ENCODE assay signal across 8 cellular contexts in the genomic region with DNA sequence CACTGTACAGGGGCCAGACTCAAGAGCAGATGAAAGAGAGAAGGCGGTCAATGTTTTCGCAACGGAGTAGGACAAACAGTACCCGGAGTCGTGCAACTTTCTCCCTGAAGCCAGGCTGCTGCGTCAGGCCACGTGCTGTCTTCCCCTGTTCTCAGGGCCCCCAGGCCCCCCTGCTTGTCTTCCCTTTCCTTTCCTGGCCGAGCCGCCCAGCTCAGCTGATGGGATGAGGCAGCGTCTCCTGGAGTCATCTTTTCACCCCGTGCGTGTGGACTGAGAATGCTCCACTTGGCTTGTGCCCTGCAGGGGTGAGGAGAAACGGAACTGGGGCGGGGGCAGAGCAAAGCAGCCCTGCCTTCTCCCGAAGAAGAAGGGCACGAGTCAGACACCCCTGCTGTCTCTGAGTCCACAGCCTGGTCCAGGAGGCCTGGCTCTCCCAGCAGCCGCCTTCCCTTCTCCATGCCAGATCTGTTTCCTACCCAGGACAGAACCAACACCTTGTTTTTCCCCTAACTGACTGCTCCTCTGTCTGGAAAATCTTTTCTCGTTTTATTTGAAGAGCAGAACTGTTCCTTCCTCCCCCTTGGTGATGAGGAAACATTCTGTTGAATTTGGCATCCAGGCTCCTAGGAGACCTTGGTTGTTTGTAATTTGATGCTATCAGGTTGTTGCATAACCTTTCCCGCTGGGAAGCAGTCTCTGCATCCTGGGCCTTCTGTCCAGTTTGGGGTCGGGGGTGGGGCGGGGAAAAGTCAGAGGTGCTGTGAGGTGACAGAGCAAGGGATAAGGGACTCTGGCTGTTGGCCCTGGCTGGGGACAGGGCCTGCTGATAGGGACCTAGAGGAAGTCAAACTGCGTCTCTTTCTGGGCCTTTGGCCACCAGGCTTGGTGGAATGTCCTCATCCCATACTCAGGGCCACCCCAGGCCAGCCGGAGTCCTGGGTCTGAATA.
DNase-seq lines count a peak whose midpoint lies in the region; TF ChIP-seq lines count a peak whose summit lies in the region.

No MANE protein-coding gene starts in this region.

- DNase-seq in Caki2 (ENCODE audit: low read depth) (peak; percentile 68), NCI-H226 (peak; percentile 81), endothelial cell (ENCODE audit: low spot score) (peak; percentile 38), mucosa of gallbladder (ENCODE audit: low spot score) (peak; percentile 85), vagina (ENCODE audit: extremely low spot score in 2 of 2) (peak in 1 of 2 donors; percentile 99), erythroblast (lab: John Stamatoyannopoulos, UW) (no peak), SKM-1 treated with dmso at 0.1 percent for 144 hours (lab: John Stamatoyannopoulos, UW; ENCODE audit: unreplicated experiment) (no peak)
- DNase-seq in activated naive CD4-positive, alpha-beta T cell treated with anti-CD3 and anti-CD28 coated beads, Interleukin-2, amount 10 ng/mL, durations not matched to agents 7 days and 5 days, result no peak

- TF ChIP-seq CTCF in endothelial cell (IDR thresholded peaks at IDR 0.05; ENCODE audit: unreplicated experiment), result no peak
- TF ChIP-seq CTCF in vagina (IDR thresholded peaks at IDR 0.05), result no peak

- H3K36me3 ChIP-seq in vagina, result no peaks in the 10 kb centered on the region

- peaks cover 40% of the 10 kb centered on the region for H3K4me1 ChIP-seq in vagina

- H3K9me3 Mint-ChIP-seq in endothelial cell (ENCODE audit: unreplicated experiment), result no peaks in the 10 kb centered on the region
- H3K9me3 Mint-ChIP-seq in activated naive CD4-positive, alpha-beta T cell treated with anti-CD3 and anti-CD28 coated beads, Interleukin-2, amount 10 ng/mL, durations not matched to agents 7 days and 5 days, result no peaks in the 10 kb centered on the region

- H3K27ac ChIP-seq in vagina, result peak overlapping the region; percentile 93

- CTCF ChIA-PET in activated naive CD4-positive, alpha-beta T cell treated with anti-CD3 and anti-CD28 coated beads, Interleukin-2, amount 10 ng/mL, durations not matched to agents 7 days and 5 days (lab: Charles Lee), result no interaction called here

- peaks cover 25% of the 10 kb centered on the region for H3K4me1 Mint-ChIP-seq in endothelial cell (ENCODE audit: unreplicated experiment)
- H3K4me1 Mint-ChIP-seq in activated naive CD4-positive, alpha-beta T cell treated with anti-CD3 and anti-CD28 coated beads, Interleukin-2, amount 10 ng/mL, durations not matched to agents 7 days and 5 days, result peaks cover 14% of the 10 kb centered on the region

- no peak overlapping the region for H3K4me3 ChIP-seq in vagina

- H3K27ac Mint-ChIP-seq in endothelial cell (ENCODE audit: unreplicated experiment), result peak overlapping the region; percentile 95
- H3K27ac Mint-ChIP-seq in activated naive CD4-positive, alpha-beta T cell treated with anti-CD3 and anti-CD28 coated beads, Interleukin-2, amount 10 ng/mL, durations not matched to agents 7 days and 5 days, result no peak overlapping the region

- no peak for TF ChIP-seq POLR2A in vagina (IDR thresholded peaks at IDR 0.05)
- no peak for TF ChIP-seq POLR2A in erythroblast (IDR thresholded peaks at IDR 0.05; ENCODE audit: low read length)

- intact Hi-C loops in vagina (cut with DNase I), result loop anchor here (2.0 kb wide), 1 partner anchor 78 kb away; a partner anchor contains a TSS

- no peaks in the 10 kb centered on the region for H3K27me3 ChIP-seq in vagina

- in situ Hi-C loops in Caki2 (cut with HindIII; ENCODE audit: low pct_unique_long_range_greater_than_20kb, low sequenced_read_pairs), result no loop called here

- no peaks in the 10 kb centered on the region for H3K36me3 Mint-ChIP-seq in endothelial cell (ENCODE audit: low read depth, unreplicated experiment)
- H3K36me3 Mint-ChIP-seq in activated naive CD4-positive, alpha-beta T cell treated with anti-CD3 and anti-CD28 coated beads, Interleukin-2, amount 10 ng/mL, durations not matched to agents 7 days and 5 days, result no peaks in the 10 kb centered on the region

- H3K9me3 ChIP-seq in vagina, result no peaks in the 10 kb centered on the region

- no peak overlapping the region for H3K4me3 Mint-ChIP-seq in endothelial cell (ENCODE audit: unreplicated experiment)
- H3K4me3 Mint-ChIP-seq in activated naive CD4-positive, alpha-beta T cell treated with anti-CD3 and anti-CD28 coated beads, Interleukin-2, amount 10 ng/mL, durations not matched to agents 7 days and 5 days, result no peak overlapping the region

- no peaks in the 10 kb centered on the region for H3K27me3 Mint-ChIP-seq in endothelial cell (ENCODE audit: unreplicated experiment)
- peaks cover 34% of the 10 kb centered on the region for H3K27me3 Mint-ChIP-seq in activated naive CD4-positive, alpha-beta T cell treated with anti-CD3 and anti-CD28 coated beads, Interleukin-2, amount 10 ng/mL, durations not matched to agents 7 days and 5 days

Comparison
In these comparisons a context has a peak if more than half of its experiments do, and no peak if none do; other contexts are left out.
1. DNase-seq: peak in Caki2 (single experiment), NCI-H226 (single experiment), endothelial cell (single experiment) and mucosa of gallbladder (single experiment); none in erythroblast (0 of 2), SKM-1 treated with dmso at 0.1 percent for 144 hours (single experiment) and activated naive CD4-positive, alpha-beta T cell treated with anti-CD3 and anti-CD28 coated beads, Interleukin-2, amount 10 ng/mL, durations not matched to agents 7 days and 5 days (single experiment).